In genomic region chr1:29349871-29350491, GRCh38 we compare ENCODE assay signal across 12 cellular contexts.
"Had no signal": no experiment of that assay in that cellular context is flagged by ENCODE, and none has a peak within 500 bp of the region (broad histone marks: within the 10 kb centered on the region; RNA-seq: fewer than 3 reads in every experiment).

No MANE protein-coding gene starts in this region.

- DNase-seq: activated CD4-positive, alpha-beta T cell treated with anti-CD3 and anti-CD28 coated beads, Interleukin-2, amount 50 U/mL, for 1 hour; activated T-cell treated with anti-CD3 and anti-CD28 coated beads, Interleukin-2, amount 50 U/mL, for 1 hour; body of pancreas; central memory CD4-positive, alpha-beta T cell; effector memory CD4-positive, alpha-beta T cell; gastrocnemius medialis; mesendoderm; stimulated activated CD4-positive, alpha-beta T cell treated with anti-CD3 and anti-CD28 coated beads, Interleukin-4, amount 100 ng/mL, for 1 hour; stimulated activated CD8-positive, alpha-beta memory T cell treated with anti-CD3 and anti-CD28 coated beads, Interleukin-4, amount 100 ng/mL, for 48 hours; stimulated activated naive CD8-positive, alpha-beta T cell treated with anti-CD3 and anti-CD28 coated beads, Interleukin-15, Interleukin-2, amounts not matched to agents 100 U/mL and 50 U/mL, for 24 hours had no signal

- H3K27ac ChIP-seq: body of pancreas, coronary artery, gastrocnemius medialis, thoracic aorta had no signal

- ATAC-seq: body of pancreas; gastrocnemius medialis; stimulated activated naive CD8-positive, alpha-beta T cell treated with anti-CD3 and anti-CD28 coated beads, Interleukin-15, Interleukin-2, amounts not matched to agents 100 U/mL and 50 U/mL, for 24 hours had no signal
